10 cellular contexts compared by ENCODE assay signal in genomic region chr3:50632450-50632849, GRCh38. TPM values are rescaled to one million over a fixed set of nuclear protein-coding genes. Genes with fewer than 3 reads are reported as not detected.
A peak's percentile ranks its signal among the peaks of the same experiment; 100 is the strongest.
DNase-seq lines count a peak whose midpoint lies in the region; TF ChIP-seq lines count a peak whose summit lies in the region.
"Had no signal": no experiment of that assay in that cellular context is flagged by ENCODE, and none has a peak within 500 bp of the region (broad histone marks: within the 10 kb centered on the region; RNA-seq: fewer than 3 reads in every experiment).

No MANE protein-coding gene starts in this region.

- H3K4me3 ChIP-seq in A673 (ENCODE audit: low read depth, low read length, poor library complexity, severe bottlenecking) (no peak overlapping the region), MG63 (no peak overlapping the region)
- H3K4me3 ChIP-seq in effector memory CD4-positive, alpha-beta T cell (ENCODE audit: insufficient read depth, low read depth, low read length, poor library complexity, severe bottlenecking) = no peak overlapping the region
- H3K4me3 ChIP-seq: testis had no signal

- intact Hi-C loops in A673 (cut with micrococcal nuclease; ENCODE audit: unreplicated experiment) = no loop called here

- no peak for TF ChIP-seq CTCF in A673 (conservative IDR thresholded peaks at IDR 0.05; ENCODE audit: low read depth, low read length)
- peak; percentile 6 for TF ChIP-seq CTCF in GM10248 (IDR thresholded peaks at IDR 0.05; ENCODE audit: control extremely low read depth, extremely low read depth, low read depth, missing control alignments)

- no peak overlapping the region for H3K27ac ChIP-seq in A673 (ENCODE audit: low read depth, low read length, poor library complexity, severe bottlenecking)
- peak overlapping the region; percentile 16 for H3K27ac ChIP-seq in effector memory CD4-positive, alpha-beta T cell (ENCODE audit: insufficient read depth, low read length, poor library complexity, severe bottlenecking)
- H3K27ac ChIP-seq: testis had no signal

- peak; percentile 12 for DNase-seq in A673 (ENCODE audit: low spot score)
- DNase-seq in GM10248 (ENCODE audit: extremely low spot score) = peak; percentile 31
- DNase-seq in SIG-M5 treated with dmso at 0.1 percent for 504 hours (lab: John Stamatoyannopoulos, UW; ENCODE audit: unreplicated experiment) = peak; percentile 74
- no peak for DNase-seq in effector memory CD4-positive, alpha-beta T cell
- no peak for DNase-seq in central memory CD4-positive, alpha-beta T cell
- no peak for DNase-seq in MG63
- DNase-seq in SHP77 (lab: John Stamatoyannopoulos, UW) = no peak
- no peak for DNase-seq in NCI-H1092 (lab: John Stamatoyannopoulos, UW)
- DNase-seq: dermis blood vessel endothelial cell, testis had no signal

- H3K9me3 ChIP-seq in A673 (ENCODE audit: low read depth, low read length, poor library complexity, severe bottlenecking) (no peaks in the 10 kb centered on the region), MG63 (no peaks in the 10 kb centered on the region)
- H3K9me3 ChIP-seq in effector memory CD4-positive, alpha-beta T cell (ENCODE audit: control insufficient read depth, low read length) = no peaks in the 10 kb centered on the region
- H3K9me3 ChIP-seq: testis had no signal

- POLR2A ChIA-PET in A673 (lab: Charles Lee; ENCODE audit: low non-redundant PET) (no interaction called here), GM10248 (lab: Yijun Ruan, JAX) (no interaction called here)

- BruUV-seq in A673 (replicated peaks; lab: Mats Ljungman, UMichigan) = no TSS peak

- H3K36me3 ChIP-seq in A673 (ENCODE audit: insufficient read depth, low read length, poor library complexity, severe bottlenecking) (no peaks in the 10 kb centered on the region), MG63 (no peaks in the 10 kb centered on the region; the same call in 1 of the 2 replicates)
- H3K36me3 ChIP-seq in effector memory CD4-positive, alpha-beta T cell (ENCODE audit: control insufficient read depth, insufficient read depth, low read length) = peaks cover 4% of the 10 kb centered on the region

- H3K27me3 ChIP-seq in A673 (replicated peaks; ENCODE audit: insufficient read depth, low read depth, low read length, poor library complexity) = no peaks in the 10 kb centered on the region
- H3K27me3 ChIP-seq in effector memory CD4-positive, alpha-beta T cell (replicated peaks; ENCODE audit: control insufficient read depth, insufficient read depth, low read length, poor library complexity, severe bottlenecking) = no peaks in the 10 kb centered on the region
- H3K27me3 ChIP-seq in MG63 = no peaks in the 10 kb centered on the region
- H3K27me3 ChIP-seq: testis had no signal

- no peaks in the 10 kb centered on the region for H3K4me1 ChIP-seq in A673 (ENCODE audit: insufficient read depth, low read length, poor library complexity, severe bottlenecking)
- H3K4me1 ChIP-seq in effector memory CD4-positive, alpha-beta T cell (ENCODE audit: control insufficient read depth, insufficient read depth, low read length, poor library complexity, severe bottlenecking) = peaks cover 41% of the 10 kb centered on the region
- H3K4me1 ChIP-seq: testis had no signal

- CTCF ChIA-PET in A673 (lab: Charles Lee) = no interaction called here
- CTCF ChIA-PET in GM10248 (lab: Yijun Ruan, JAX) = interaction anchor here (1.2 to 18.4 kb wide), 4 partner anchors 18 to 90 kb away, joined by 3 to 202 read pairs (median 6); partner anchors contain the start of genes CISH and MAPKAPK3

RNA-seq across cellular contexts. Expression of gene MAPKAPK3, which starts 15.5 kb away (rescaled TPM):
- 15.8 and 17.3 TPM in 2 replicates for total RNA-seq in A673 (2021)
- 23.7 and 33.4 TPM in 2 replicates for total RNA-seq in MG63 (2014; rRNA removed; shearing (Covaris generic); ENCODE audit: low replicate concordance)

RNA-seq across cellular contexts. Expression of gene CISH, which starts 20.9 kb away (rescaled TPM):
- total RNA-seq in A673 (2021) = 0.86 and 1.6 TPM in 2 replicates
- total RNA-seq in MG63 (2014; rRNA removed; shearing (Covaris generic); ENCODE audit: low replicate concordance) = 0.20 TPM in 1 of 2 replicates, not detected in the other

RNA-seq across cellular contexts. Expression of gene DOCK3, which starts 42.3 kb away (rescaled TPM):
- 0.47 and 0.59 TPM in 2 replicates for total RNA-seq in A673 (2021)
- total RNA-seq in MG63 (2014; rRNA removed; shearing (Covaris generic); ENCODE audit: low replicate concordance) = 0.26 TPM in 1 of 2 replicates, not detected in the other
- total RNA-seq: dermis blood vessel endothelial cell had no signal

Comparison
In these comparisons a context has a peak if more than half of its experiments do, and no peak if none do; other contexts are left out.
1. DNase-seq: peak in A673 (single experiment), GM10248 (single experiment) and SIG-M5 treated with dmso at 0.1 percent for 504 hours (single experiment); none in effector memory CD4-positive, alpha-beta T cell (0 of 3), central memory CD4-positive, alpha-beta T cell (single experiment), MG63 (single experiment), SHP77 (0 of 2) and NCI-H1092 (single experiment).